Comparison of ENCODE assay signal across 12 cellular contexts in genomic region chr5:172887735-172888134, GRCh38. TPM values are rescaled to one million over a fixed set of nuclear protein-coding genes. Genes with fewer than 3 reads are reported as not detected.
A peak's percentile ranks its signal among the peaks of the same experiment; 100 is the strongest.
DNase-seq lines count a peak whose midpoint lies in the region; ATAC-seq and TF ChIP-seq lines count a peak whose summit lies in the region.
"Had no signal": no experiment of that assay in that cellular context is flagged by ENCODE, and none has a peak within 500 bp of the region (broad histone marks: within the 10 kb centered on the region; RNA-seq: fewer than 3 reads in every experiment).

No MANE protein-coding gene starts in this region.

- H3K27ac Mint-ChIP-seq in activated naive CD8-positive, alpha-beta T cell treated with anti-CD3 and anti-CD28 coated beads, Interleukin-2, amount 50 U/mL, for 24 hours, result no peak overlapping the region
- no peak overlapping the region for H3K27ac Mint-ChIP-seq in activated CD4-positive, alpha-beta T cell treated with anti-CD3 and anti-CD28 coated beads, Interleukin-2, amount 10 ng/mL, durations not matched to agents 7 days and 5 days
- H3K27ac Mint-ChIP-seq: stimulated activated naive CD8-positive, alpha-beta T cell treated with anti-CD3 and anti-CD28 coated beads, Interleukin-15, Interleukin-2, amounts not matched to agents 100 ng/mL and 50 ng/mL, for 24 hours had no signal

- H3K4me3 ChIP-seq in adipocyte (ENCODE audit: low read length) (no peak overlapping the region), fibroblast of villous mesenchyme (ENCODE audit: low read depth, low read length) (no peak overlapping the region), neural cell (ENCODE audit: low read length) (no peak overlapping the region), tibial artery (no peak overlapping the region)

- H3K9ac ChIP-seq in adipocyte (ENCODE audit: low read length), result peak overlapping the region; percentile 56
- H3K9ac ChIP-seq in neural cell (ENCODE audit: low read length), result peak overlapping the region; percentile 20

- TF ChIP-seq EP300 in neural cell (conservative IDR thresholded peaks at IDR 0.05; ENCODE audit: poor library complexity, severe bottlenecking), result no peak

- peaks cover 41% of the 10 kb centered on the region for H3K36me3 ChIP-seq in adipocyte (ENCODE audit: control insufficient read depth, insufficient read depth, low read length, severe bottlenecking)
- H3K36me3 ChIP-seq in neural cell (ENCODE audit: insufficient read depth, low read length), result no peaks in the 10 kb centered on the region
- peaks cover 6 to 27% (median 16%) of the 10 kb centered on the region in 3 donors for H3K36me3 ChIP-seq in tibial artery

- POLR2A ChIA-PET in activated CD4-positive, alpha-beta T cell treated with anti-CD3 and anti-CD28 coated beads, Interleukin-2, amount 10 ng/mL, durations not matched to agents 7 days and 5 days (lab: Charles Lee), result no interaction called here

- no peak for TF ChIP-seq RAD21 in neural cell (conservative IDR thresholded peaks at IDR 0.05)

- no peak overlapping the region for H3K27ac ChIP-seq in neural cell (ENCODE audit: low read length)
- peak overlapping the region; percentile 58 to 96 for H3K27ac ChIP-seq in tibial artery

- no peaks in the 10 kb centered on the region for H3K27me3 Mint-ChIP-seq in activated naive CD8-positive, alpha-beta T cell treated with anti-CD3 and anti-CD28 coated beads, Interleukin-2, amount 50 U/mL, for 24 hours
- H3K27me3 Mint-ChIP-seq in activated CD4-positive, alpha-beta T cell treated with anti-CD3 and anti-CD28 coated beads, Interleukin-2, amount 10 ng/mL, durations not matched to agents 7 days and 5 days, result no peaks in the 10 kb centered on the region
- H3K27me3 Mint-ChIP-seq: stimulated activated naive CD8-positive, alpha-beta T cell treated with anti-CD3 and anti-CD28 coated beads, Interleukin-15, Interleukin-2, amounts not matched to agents 100 ng/mL and 50 ng/mL, for 24 hours had no signal

- CTCF ChIA-PET in activated CD4-positive, alpha-beta T cell treated with anti-CD3 and anti-CD28 coated beads, Interleukin-2, amount 10 ng/mL, durations not matched to agents 7 days and 5 days (lab: Charles Lee), result no interaction called here

- no peak overlapping the region for H3K4me3 Mint-ChIP-seq in activated naive CD8-positive, alpha-beta T cell treated with anti-CD3 and anti-CD28 coated beads, Interleukin-2, amount 50 U/mL, for 24 hours
- no peak overlapping the region for H3K4me3 Mint-ChIP-seq in activated CD4-positive, alpha-beta T cell treated with anti-CD3 and anti-CD28 coated beads, Interleukin-2, amount 10 ng/mL, durations not matched to agents 7 days and 5 days
- H3K4me3 Mint-ChIP-seq: natural killer cell; stimulated activated naive CD8-positive, alpha-beta T cell treated with anti-CD3 and anti-CD28 coated beads, Interleukin-15, Interleukin-2, amounts not matched to agents 100 ng/mL and 50 ng/mL, for 24 hours had no signal

- H3K4me2 ChIP-seq in neural cell (ENCODE audit: low read length), result no peak overlapping the region

- DNase-seq in adipocyte (ENCODE audit: low read depth), result peak; percentile 56
- DNase-seq in fibroblast of villous mesenchyme (ENCODE audit: low read depth), result peak; percentile 95
- no peak for DNase-seq in tibial artery
- DNase-seq in activated naive CD8-positive, alpha-beta T cell treated with anti-CD3 and anti-CD28 coated beads, Interleukin-2, amount 50 U/mL, for 24 hours, result no peak
- DNase-seq in NCI-H2081 (lab: John Stamatoyannopoulos, UW), result no peak
- DNase-seq in activated effector memory CD4-positive, alpha-beta T cell treated with anti-CD3 and anti-CD28 coated beads, Interleukin-2, amount 50 U/mL, for 16 hours, result no peak
- DNase-seq in activated CD4-positive, alpha-beta T cell treated with anti-CD3 and anti-CD28 coated beads, Interleukin-2, amount 10 ng/mL, durations not matched to agents 7 days and 5 days, result no peak
- DNase-seq: effector CD4-positive, alpha-beta T cell; natural killer cell; OCI-M1 had no signal

- intact Hi-C loops in tibial artery (cut with DNase I; ENCODE audit: low total_unique reads), result no loop called here

- peaks cover 38% of the 10 kb centered on the region for H3K4me1 ChIP-seq in adipocyte (ENCODE audit: control insufficient read depth, insufficient read depth, low read length)
- H3K4me1 ChIP-seq in tibial artery, result peaks cover 0 to 85% (median 35%) of the 10 kb centered on the region in 4 donors

- H3K79me2 ChIP-seq in neural cell (replicated peaks; ENCODE audit: insufficient read depth, low read length), result no peaks in the 10 kb centered on the region

- no peaks in the 10 kb centered on the region for H3F3A ChIP-seq in neural cell (ENCODE audit: insufficient read depth, low read length, poor library complexity, severe bottlenecking)

- no peaks in the 10 kb centered on the region for H3K9me3 Mint-ChIP-seq in activated naive CD8-positive, alpha-beta T cell treated with anti-CD3 and anti-CD28 coated beads, Interleukin-2, amount 50 U/mL, for 24 hours
- no peaks in the 10 kb centered on the region for H3K9me3 Mint-ChIP-seq in activated CD4-positive, alpha-beta T cell treated with anti-CD3 and anti-CD28 coated beads, Interleukin-2, amount 10 ng/mL, durations not matched to agents 7 days and 5 days
- H3K9me3 Mint-ChIP-seq: natural killer cell; stimulated activated naive CD8-positive, alpha-beta T cell treated with anti-CD3 and anti-CD28 coated beads, Interleukin-15, Interleukin-2, amounts not matched to agents 100 ng/mL and 50 ng/mL, for 24 hours had no signal

- peaks cover 10% of the 10 kb centered on the region for H3K36me3 Mint-ChIP-seq in activated naive CD8-positive, alpha-beta T cell treated with anti-CD3 and anti-CD28 coated beads, Interleukin-2, amount 50 U/mL, for 24 hours (ENCODE audit: low read depth)
- H3K36me3 Mint-ChIP-seq in activated CD4-positive, alpha-beta T cell treated with anti-CD3 and anti-CD28 coated beads, Interleukin-2, amount 10 ng/mL, durations not matched to agents 7 days and 5 days (ENCODE audit: low read depth), result peaks cover 4% of the 10 kb centered on the region
- H3K36me3 Mint-ChIP-seq: natural killer cell had no signal

- no peaks in the 10 kb centered on the region for H3K9me3 ChIP-seq in adipocyte (ENCODE audit: control insufficient read depth, low read length)
- H3K9me3 ChIP-seq in neural cell (ENCODE audit: low read length), result no peaks in the 10 kb centered on the region
- peaks cover 0 to 4% (median 0%) of the 10 kb centered on the region in 3 donors for H3K9me3 ChIP-seq in tibial artery

- no peaks in the 10 kb centered on the region for H4K20me1 ChIP-seq in neural cell (ENCODE audit: insufficient read depth)

- TF ChIP-seq CTCF in fibroblast of villous mesenchyme (IDR thresholded peaks at IDR 0.05; ENCODE audit: insufficient read depth, low read depth, low read length) (no peak), neural cell (IDR thresholded peaks at IDR 0.05; ENCODE audit: poor library complexity, severe bottlenecking) (no peak), tibial artery (IDR thresholded peaks at IDR 0.05) (no peak)

- H3K27me3 ChIP-seq in adipocyte (replicated peaks; ENCODE audit: control insufficient read depth, insufficient read depth, low read length) (no peaks in the 10 kb centered on the region), neural cell (ENCODE audit: insufficient read depth, low read depth, low read length) (no peaks in the 10 kb centered on the region), tibial artery (no peaks in the 10 kb centered on the region)

- no peak for ATAC-seq in activated naive CD8-positive, alpha-beta T cell treated with anti-CD3 and anti-CD28 coated beads, Interleukin-2, amount 50 U/mL, for 24 hours

- no peaks in the 10 kb centered on the region for H3K9me2 ChIP-seq in neural cell (ENCODE audit: insufficient read depth, low read length)

- peaks cover 6% of the 10 kb centered on the region for H3K4me1 Mint-ChIP-seq in activated naive CD8-positive, alpha-beta T cell treated with anti-CD3 and anti-CD28 coated beads, Interleukin-2, amount 50 U/mL, for 24 hours
- no peaks in the 10 kb centered on the region for H3K4me1 Mint-ChIP-seq in activated CD4-positive, alpha-beta T cell treated with anti-CD3 and anti-CD28 coated beads, Interleukin-2, amount 10 ng/mL, durations not matched to agents 7 days and 5 days

- H2AFZ ChIP-seq in neural cell (ENCODE audit: low read depth, low read length), result no peak overlapping the region

TF ChIP-seq in neural cell, 6 proteins besides CTCF, POLR2A, EP300 and RAD21:
- no peak for TF ChIP-seq POLR2AphosphoS5 (IDR thresholded peaks at IDR 0.05)
- no peak for TF ChIP-seq REST (IDR thresholded peaks at IDR 0.05; ENCODE audit: borderline replicate concordance)
- TF ChIP-seq TAF1 (IDR thresholded peaks at IDR 0.05; ENCODE audit: low read depth), result no peak
- no peak for TF ChIP-seq SMC3 (conservative IDR thresholded peaks at IDR 0.05; ENCODE audit: poor library complexity)
TF ChIP-seq in neural cell: peak in this region for 0.

RNA-seq across cellular contexts. Expression of gene ERGIC1, which starts 53.7 kb away (rescaled TPM):
- 89.5 and 139 TPM in 2 replicates for total RNA-seq in fibroblast of villous mesenchyme
- polyA plus RNA-seq in neural cell, result 59.1 and 69.4 TPM in 2 replicates
- polyA minus RNA-seq in neural cell, result 54.3 and 58.1 TPM in 2 replicates
- 10 to 100 TPM; 43.4 to 45.0 TPM for total RNA-seq in activated CD4-positive, alpha-beta T cell treated with anti-CD3 and anti-CD28 coated beads, Interleukin-2, amount 10 ng/mL, durations not matched to agents 7 days and 5 days

Comparison
In these comparisons a context has a peak if more than half of its experiments do, and no peak if none do; other contexts are left out.
1. DNase-seq: peak in adipocyte (single experiment) and fibroblast of villous mesenchyme (single experiment); none in tibial artery (0 of 2), activated naive CD8-positive, alpha-beta T cell treated with anti-CD3 and anti-CD28 coated beads, Interleukin-2, amount 50 U/mL, for 24 hours (single experiment), NCI-H2081 (0 of 2), activated effector memory CD4-positive, alpha-beta T cell treated with anti-CD3 and anti-CD28 coated beads, Interleukin-2, amount 50 U/mL, for 16 hours (single experiment) and activated CD4-positive, alpha-beta T cell treated with anti-CD3 and anti-CD28 coated beads, Interleukin-2, amount 10 ng/mL, durations not matched to agents 7 days and 5 days (single experiment).